15 cellular contexts compared by ENCODE assay signal in the genomic region with DNA sequence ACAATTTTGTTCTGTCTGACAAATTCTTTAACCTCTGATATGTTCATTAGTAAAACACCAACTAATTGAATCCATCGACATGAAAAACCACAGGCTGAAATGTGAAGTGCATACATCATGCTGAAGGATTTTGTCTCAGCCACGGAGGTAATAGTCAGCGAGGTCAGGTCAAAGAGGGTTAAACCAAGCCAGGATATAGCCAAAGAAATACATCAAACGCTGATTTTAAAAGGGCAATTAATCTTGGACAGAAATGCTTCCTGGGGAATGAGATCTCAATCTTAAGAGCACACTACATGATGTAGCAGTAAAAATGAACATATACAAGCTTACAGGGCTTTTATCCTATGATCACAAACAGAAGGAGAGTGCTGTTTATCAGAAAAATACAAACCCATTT.
DNase-seq lines count a peak whose midpoint lies in the region; ATAC-seq and TF ChIP-seq lines count a peak whose summit lies in the region.
"Had no signal": no experiment of that assay in that cellular context is flagged by ENCODE, and none has a peak within 500 bp of the region (broad histone marks: within the 10 kb centered on the region; RNA-seq: fewer than 3 reads in every experiment).

No MANE protein-coding gene starts in this region.

- H3K4me1 Mint-ChIP-seq in CD4-positive, CD25-positive, alpha-beta regulatory T cell = peaks cover 25 to 63% (median 48%) of the 10 kb centered on the region in 4 donors

- no peaks in the 10 kb centered on the region for H3K9me3 Mint-ChIP-seq in CD4-positive, CD25-positive, alpha-beta regulatory T cell
- H3K9me3 Mint-ChIP-seq: naive thymus-derived CD4-positive, alpha-beta T cell; stimulated activated naive CD8-positive, alpha-beta T cell treated with anti-CD3 and anti-CD28 coated beads, Interleukin-15, amount 100 ng/mL, for 72 hours had no signal

- H3K27me3 Mint-ChIP-seq in CD4-positive, CD25-positive, alpha-beta regulatory T cell = no peaks in the 10 kb centered on the region
- H3K27me3 Mint-ChIP-seq: naive thymus-derived CD4-positive, alpha-beta T cell; stimulated activated naive CD8-positive, alpha-beta T cell treated with anti-CD3 and anti-CD28 coated beads, Interleukin-15, amount 100 ng/mL, for 72 hours had no signal

- ATAC-seq in CD4-positive, CD25-positive, alpha-beta regulatory T cell (ENCODE audit: low read depth in 2 of 2) = no peak
- no peak for ATAC-seq in HG02885 (IDR thresholded peaks at IDR 0.05; ENCODE audit: poor library complexity, unreplicated experiment)
- ATAC-seq: naive thymus-derived CD4-positive, alpha-beta T cell; stimulated activated naive CD8-positive, alpha-beta T cell treated with anti-CD3 and anti-CD28 coated beads, Interleukin-15, amount 100 ng/mL, for 72 hours had no signal

- no peak overlapping the region for H3K27ac ChIP-seq in CD4-positive, CD25-positive, alpha-beta regulatory T cell (ENCODE audit: insufficient read depth, low read length, poor library complexity, severe bottlenecking)
- H3K27ac ChIP-seq: BLaER1 treated with 17β-estradiol and CSF1 and Interleukin-3, amounts not matched to agents 10 nM and 100 nM had no signal

- H3K27me3 ChIP-seq in CD4-positive, CD25-positive, alpha-beta regulatory T cell (ENCODE audit: control insufficient read depth, insufficient read depth, low read length) = no peaks in the 10 kb centered on the region
- H3K27me3 ChIP-seq in kidney epithelial cell (ENCODE audit: control insufficient read depth, insufficient read depth, low read length) = no peaks in the 10 kb centered on the region
- H3K27me3 ChIP-seq: BLaER1 treated with 17β-estradiol and CSF1 and Interleukin-3, amounts not matched to agents 10 nM and 100 nM had no signal

- TF ChIP-seq CTCF in kidney epithelial cell (IDR thresholded peaks at IDR 0.05; ENCODE audit: insufficient read depth, low read length, poor library complexity, severe bottlenecking) = no peak

- peaks cover 58% of the 10 kb centered on the region for H3K4me1 ChIP-seq in CD4-positive, CD25-positive, alpha-beta regulatory T cell (ENCODE audit: control insufficient read depth, insufficient read depth, low read length, poor library complexity, severe bottlenecking)

- no peak for DNase-seq in CD4-positive, CD25-positive, alpha-beta regulatory T cell
- peak; percentile 13 for DNase-seq in HK-2 (ENCODE audit: unreplicated experiment)
- peak; percentile 32 for DNase-seq in amniotic epithelial cell (ENCODE audit: low read depth)
- DNase-seq in kidney epithelial cell (ENCODE audit: low read depth) = peak; percentile 55
- no peak for DNase-seq in DMS79 (lab: John Stamatoyannopoulos, UW)
- no peak for DNase-seq in NCI-H2171 (lab: John Stamatoyannopoulos, UW)
- DNase-seq in NCI-H1436 (lab: John Stamatoyannopoulos, UW) = no peak
- DNase-seq: activated CD4-positive, alpha-beta T cell treated with anti-CD3 and anti-CD28 coated beads, Interleukin-2, amount 50 U/mL, for 4 hours; activated naive CD4-positive, alpha-beta T cell treated with Interleukin-2 at 50 U/mL for 16 hours; cortex of kidney; naive thymus-derived CD4-positive, alpha-beta T cell; retina; stimulated activated naive CD8-positive, alpha-beta T cell treated with anti-CD3 and anti-CD28 coated beads, Interleukin-15, amount 100 ng/mL, for 72 hours had no signal

- no peaks in the 10 kb centered on the region for H3K36me3 Mint-ChIP-seq in CD4-positive, CD25-positive, alpha-beta regulatory T cell

- H3K27ac Mint-ChIP-seq in CD4-positive, CD25-positive, alpha-beta regulatory T cell = peak overlapping the region in 2 of 3 donors; percentile 55 to 67
- H3K27ac Mint-ChIP-seq: stimulated activated naive CD8-positive, alpha-beta T cell treated with anti-CD3 and anti-CD28 coated beads, Interleukin-15, amount 100 ng/mL, for 72 hours had no signal

- H3K4me3 Mint-ChIP-seq in CD4-positive, CD25-positive, alpha-beta regulatory T cell = no peak overlapping the region
- H3K4me3 Mint-ChIP-seq: naive thymus-derived CD4-positive, alpha-beta T cell had no signal

- no peaks in the 10 kb centered on the region for H3K9me3 ChIP-seq in CD4-positive, CD25-positive, alpha-beta regulatory T cell (ENCODE audit: control insufficient read depth in 2 of 2, low read length in 2 of 2)
- H3K9me3 ChIP-seq: BLaER1 treated with 17β-estradiol and CSF1 and Interleukin-3, amounts not matched to agents 10 nM and 100 nM had no signal

- no peak overlapping the region for H3K4me3 ChIP-seq in CD4-positive, CD25-positive, alpha-beta regulatory T cell (ENCODE audit: low read depth, low read length)
- H3K4me3 ChIP-seq in kidney epithelial cell (ENCODE audit: low read depth, low read length) = no peak overlapping the region
- H3K4me3 ChIP-seq: BLaER1 treated with 17β-estradiol and CSF1 and Interleukin-3, amounts not matched to agents 10 nM and 100 nM had no signal

- H3K36me3 ChIP-seq in CD4-positive, CD25-positive, alpha-beta regulatory T cell (ENCODE audit: control insufficient read depth, insufficient read depth, low read length) = no peaks in the 10 kb centered on the region
- H3K36me3 ChIP-seq in kidney epithelial cell (ENCODE audit: control insufficient read depth, insufficient read depth, low read length) = no peaks in the 10 kb centered on the region

Comparison
In these comparisons a context has a peak if more than half of its experiments do, and no peak if none do; other contexts are left out.
1. DNase-seq: peak in HK-2 (single experiment), amniotic epithelial cell (single experiment) and kidney epithelial cell (single experiment); none in CD4-positive, CD25-positive, alpha-beta regulatory T cell (0 of 3), DMS79 (single experiment), NCI-H2171 (single experiment) and NCI-H1436 (single experiment).